Comparison of ENCODE assay signal across 8 cellular contexts in genomic region chr19:43640424-43640757, GRCh38. TPM values are rescaled to one million over a fixed set of nuclear protein-coding genes. Genes with fewer than 3 reads are reported as not detected.
DNase-seq lines count a peak whose midpoint lies in the region; ATAC-seq lines count a peak whose summit lies in the region.

No MANE protein-coding gene starts in this region.

- H3K9me3 Mint-ChIP-seq in immature natural killer cell, result peaks cover 0 to 1% (median 0%) of the 10 kb centered on the region in 6 donors
- no peaks in the 10 kb centered on the region for H3K9me3 Mint-ChIP-seq in stimulated activated effector memory CD8-positive, alpha-beta T cell treated with anti-CD3 and anti-CD28 coated beads, Interleukin-12 subunit alpha, Interleukin-12 subunit beta, amount 100 ng/mL, for 72 hours

- H3K27ac ChIP-seq in HUES6 (ENCODE audit: low read depth, low read length), result no peak overlapping the region

- peaks cover 7 to 24% (median 23%) of the 10 kb centered on the region in 3 donors for H3K27me3 Mint-ChIP-seq in immature natural killer cell (ENCODE audit: low read depth in 3 of 3)

- H3K9ac ChIP-seq in HUES6 (ENCODE audit: low read length) (no peak overlapping the region), adipocyte (ENCODE audit: low read length) (no peak overlapping the region)

- peaks cover 0 to 5% (median 0%) of the 10 kb centered on the region in 3 donors for H3K36me3 Mint-ChIP-seq in immature natural killer cell
- H3K36me3 Mint-ChIP-seq in stimulated activated effector memory CD8-positive, alpha-beta T cell treated with anti-CD3 and anti-CD28 coated beads, Interleukin-12 subunit alpha, Interleukin-12 subunit beta, amount 100 ng/mL, for 72 hours, result no peaks in the 10 kb centered on the region

- H3K27ac Mint-ChIP-seq in immature natural killer cell, result no peak overlapping the region
- H3K27ac Mint-ChIP-seq in stimulated activated effector memory CD8-positive, alpha-beta T cell treated with anti-CD3 and anti-CD28 coated beads, Interleukin-12 subunit alpha, Interleukin-12 subunit beta, amount 100 ng/mL, for 72 hours, result no peak overlapping the region

- no peak for DNase-seq in adipocyte (ENCODE audit: low read depth)
- no peak for DNase-seq in immature natural killer cell
- DNase-seq in stimulated activated effector memory CD8-positive, alpha-beta T cell treated with anti-CD3 and anti-CD28 coated beads, Interleukin-12 subunit alpha, Interleukin-12 subunit beta, amount 100 ng/mL, for 72 hours (ENCODE audit: low spot score in 2 of 2), result no peak
- no peak for DNase-seq in Kasumi-1 (lab: John Stamatoyannopoulos, UW)

- no peak for ATAC-seq in stimulated activated effector memory CD8-positive, alpha-beta T cell treated with anti-CD3 and anti-CD28 coated beads, Interleukin-12 subunit alpha, Interleukin-12 subunit beta, amount 100 ng/mL, for 72 hours
- ATAC-seq in HG03342 (IDR thresholded peaks at IDR 0.05; ENCODE audit: unreplicated experiment), result no peak
- no peak for ATAC-seq in HG02840 (IDR thresholded peaks at IDR 0.05; ENCODE audit: low FRiP score, unreplicated experiment)
- ATAC-seq in GM21619 (IDR thresholded peaks at IDR 0.05; ENCODE audit: unreplicated experiment), result no peak

- H3K9me3 ChIP-seq in HUES6 (ENCODE audit: control insufficient read depth, insufficient read depth, low read depth, low read length) (no peaks in the 10 kb centered on the region), adipocyte (ENCODE audit: control insufficient read depth, low read length) (no peaks in the 10 kb centered on the region)

- H3K36me3 ChIP-seq in HUES6 (ENCODE audit: control insufficient read depth, insufficient read depth, low read length) (no peaks in the 10 kb centered on the region), adipocyte (ENCODE audit: control insufficient read depth, insufficient read depth, low read length, severe bottlenecking) (no peaks in the 10 kb centered on the region)

- H3K4me1 ChIP-seq in HUES6 (ENCODE audit: control insufficient read depth, insufficient read depth, low read length) (peaks cover 16% of the 10 kb centered on the region), adipocyte (ENCODE audit: control insufficient read depth, insufficient read depth, low read length) (peaks cover 4% of the 10 kb centered on the region)

- peaks cover 13% of the 10 kb centered on the region in 2 donors for H3K4me1 Mint-ChIP-seq in immature natural killer cell
- peaks cover 26% of the 10 kb centered on the region for H3K4me1 Mint-ChIP-seq in stimulated activated effector memory CD8-positive, alpha-beta T cell treated with anti-CD3 and anti-CD28 coated beads, Interleukin-12 subunit alpha, Interleukin-12 subunit beta, amount 100 ng/mL, for 72 hours

- H3K4me3 ChIP-seq in HUES6 (ENCODE audit: low read depth, low read length), result peak overlapping the region; percentile 89
- peak overlapping the region; percentile 61 for H3K4me3 ChIP-seq in adipocyte (ENCODE audit: low read length)

- peaks cover 61% of the 10 kb centered on the region for H3K27me3 ChIP-seq in HUES6 (ENCODE audit: control insufficient read depth, insufficient read depth, low read length)
- peaks cover 19% of the 10 kb centered on the region for H3K27me3 ChIP-seq in adipocyte (replicated peaks; ENCODE audit: control insufficient read depth, insufficient read depth, low read length)

- H3K4me3 Mint-ChIP-seq in immature natural killer cell, result peak overlapping the region; percentile 71 to 89 (median 75)
- H3K4me3 Mint-ChIP-seq in stimulated activated effector memory CD8-positive, alpha-beta T cell treated with anti-CD3 and anti-CD28 coated beads, Interleukin-12 subunit alpha, Interleukin-12 subunit beta, amount 100 ng/mL, for 72 hours, result peak overlapping the region; percentile 65

RNA-seq across cellular contexts. Expression of gene CADM4, which starts 0.7 kb away (rescaled TPM):
- polyA plus RNA-seq in immature natural killer cell, result under 1 TPM in 1 of 3 donors, not detected in 2; 0.10 TPM

RNA-seq across cellular contexts. Expression of gene ZNF428, which starts 21.0 kb away (rescaled TPM):
- 10 to 100 TPM; 10.6 to 28.5 (median 19.7) TPM for polyA plus RNA-seq in immature natural killer cell

RNA-seq across cellular contexts. Expression of gene SRRM5, which starts 28.5 kb away (rescaled TPM):
- polyA plus RNA-seq in immature natural killer cell, result under 1 TPM in 2 of 3 donors, not detected in 1; 0.43 to 0.86 TPM

RNA-seq across cellular contexts. Expression of gene PLAUR, which starts 29.6 kb away (rescaled TPM):
- 1 to 10 TPM; 3.4 to 6.1 (median 5.7) TPM for polyA plus RNA-seq in immature natural killer cell

RNA-seq across cellular contexts. Expression of gene ZNF576, which starts 44.0 kb away (rescaled TPM):
- 10 to 100 TPM in 1 of 3 donors, 1 to 10 TPM in 2; 6.7 to 12.8 (median 7.1) TPM for polyA plus RNA-seq in immature natural killer cell
